In the genomic region with DNA sequence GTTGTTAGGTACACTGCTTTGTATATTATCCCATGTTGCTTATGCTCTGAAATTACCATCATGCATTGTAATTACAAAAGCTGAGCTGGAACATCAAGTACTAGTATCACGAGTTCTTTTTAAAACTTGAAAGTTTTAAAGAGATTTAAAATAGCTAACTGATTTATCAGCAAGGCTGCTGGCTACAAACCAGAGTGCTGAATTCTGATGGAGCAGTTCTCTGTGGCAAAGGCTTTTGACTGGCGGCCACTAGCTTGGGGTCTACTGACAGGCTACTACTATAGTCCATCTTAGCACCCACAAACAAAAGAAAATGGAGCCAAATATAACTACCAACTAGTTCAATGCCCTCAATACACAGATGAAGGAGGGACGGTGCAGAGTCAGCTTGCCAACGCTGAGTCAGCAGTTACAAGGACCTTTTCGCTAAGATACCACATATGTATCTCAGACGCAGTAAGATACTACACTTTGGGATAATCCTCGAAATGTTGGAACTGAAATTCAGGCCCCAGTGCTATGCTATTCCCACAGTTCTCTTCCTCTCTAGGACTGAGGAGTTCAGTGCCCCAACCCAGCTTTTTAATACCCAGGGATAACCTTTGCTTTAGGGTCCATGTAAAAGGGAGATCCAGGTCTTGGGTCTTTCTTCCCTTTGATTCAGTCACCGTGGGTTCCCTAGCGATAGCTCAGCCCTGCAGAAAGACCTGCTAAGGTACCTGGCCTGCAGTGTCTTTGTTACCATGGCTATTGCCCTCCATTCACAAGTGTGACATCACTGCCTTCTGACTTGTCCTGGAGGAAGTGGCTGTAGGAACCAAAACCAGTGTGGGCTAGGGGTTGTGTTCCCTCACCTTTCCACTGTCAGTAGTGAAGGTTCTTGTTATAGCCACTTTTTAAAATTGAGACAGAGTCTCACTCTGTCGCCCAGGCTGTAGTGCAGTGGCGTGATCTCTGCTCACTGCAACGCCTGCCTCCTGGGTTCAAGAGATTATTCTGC, we compare ENCODE assay signal across 2 cellular contexts.
A peak's percentile ranks its signal among the peaks of the same experiment; 100 is the strongest.
TF ChIP-seq lines count a peak whose summit lies in the region.

No MANE protein-coding gene starts in this region.

TF ChIP-seq in GM12891, 5 proteins besides CTCF, POLR2A, EP300 and RAD21:
- TF ChIP-seq SPI1 (IDR thresholded peaks at IDR 0.05; ENCODE audit: low read depth, low read length) (0 out of 2 replicates have a peak, but pooled peaks have one; percentile 33), POU2F2 (IDR thresholded peaks at IDR 0.05; ENCODE audit: low read depth, low read length) (no peak), PAX5 (IDR thresholded peaks at IDR 0.05; ENCODE audit: insufficient read depth, low read length, severe bottlenecking) (no peak)

TF ChIP-seq in K562, 482 proteins besides CTCF, POLR2A, EP300 and RAD21:
- TF ChIP-seq ZNF316 (IDR thresholded peaks at IDR 0.05) (peak; percentile 96), MAFG (tag; conservative IDR thresholded peaks at IDR 0.05) (peak; percentile 95), KAT2B (IDR thresholded peaks at IDR 0.05; ENCODE audit: low read depth, low read length) (no peak), NFE2 (IDR thresholded peaks at IDR 0.05; ENCODE audit: low read depth) (0 out of 2 replicates have a peak, but pooled peaks have one; percentile 17), MAFK (IDR thresholded peaks at IDR 0.05; ENCODE audit: low read length) (peak; percentile 95), CBX1 (IDR thresholded peaks at IDR 0.05; ENCODE audit: low read depth) (no peak), MAFF (IDR thresholded peaks at IDR 0.05; ENCODE audit: low read length) (peak; percentile 91), C11orf30 (IDR thresholded peaks at IDR 0.05; ENCODE audit: low read depth) (peak; percentile 94)
